In the genomic region with DNA sequence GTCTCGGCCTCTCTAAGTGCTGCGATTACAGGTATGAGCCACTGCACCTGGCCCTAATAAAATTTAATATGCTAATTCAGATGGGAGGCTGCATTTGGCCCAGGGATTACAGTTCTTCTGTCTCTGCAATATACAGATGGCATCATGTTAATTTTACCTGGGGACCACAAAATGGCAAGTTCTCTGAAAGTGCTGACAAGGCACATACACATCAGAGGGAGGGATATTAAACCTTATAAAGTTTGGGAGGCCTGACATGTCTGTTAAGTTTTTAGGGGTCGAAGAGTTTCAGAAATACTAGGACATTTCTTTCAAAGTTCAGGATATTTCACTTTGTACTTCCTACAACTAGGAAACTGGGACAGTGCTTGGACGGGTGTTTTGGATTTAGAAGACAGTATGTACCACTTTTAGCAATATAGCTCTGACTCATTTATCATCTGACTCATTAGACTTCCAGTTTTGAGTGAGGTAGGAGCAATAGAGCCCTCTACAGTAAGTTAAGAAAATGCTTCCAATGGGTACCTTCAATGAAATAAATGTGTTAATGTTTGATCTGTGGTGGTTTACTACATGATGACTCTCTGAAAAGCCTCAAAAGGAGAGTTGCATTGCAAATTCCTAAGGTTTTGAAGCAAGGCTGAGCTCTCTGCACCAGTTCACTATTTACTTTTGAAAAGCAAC, we compare ENCODE assay signal across 15 cellular contexts.
DNase-seq lines count a peak whose midpoint lies in the region; ATAC-seq and TF ChIP-seq lines count a peak whose summit lies in the region.
"Had no signal": no experiment of that assay in that cellular context is flagged by ENCODE, and none has a peak within 500 bp of the region (broad histone marks: within the 10 kb centered on the region; RNA-seq: fewer than 3 reads in every experiment).

No MANE protein-coding gene starts in this region.

- H2BK120ac ChIP-seq in H9 (ENCODE audit: low read depth, low read length, poor library complexity, severe bottlenecking), result no peak overlapping the region

- H3K36me3 Mint-ChIP-seq in H9 (ENCODE audit: insufficient read depth in 1 of 3, low read depth in 3 of 3), result no peaks in the 10 kb centered on the region; a peak in 1 of 7 replicates
- H3K36me3 Mint-ChIP-seq: activated naive CD4-positive, alpha-beta T cell treated with anti-CD3 and anti-CD28 coated beads, Interleukin-2, amount 10 ng/mL, durations not matched to agents 7 days and 5 days; memory B cell had no signal

- H3K18ac ChIP-seq in H9 (ENCODE audit: insufficient read length, low read depth, low read length), result no peak overlapping the region

- TF ChIP-seq CTCF in H9 (conservative IDR thresholded peaks at IDR 0.05), result 0 out of 3 replicates have a peak, but pooled peaks have one; percentile 8
- TF ChIP-seq CTCF in NB4 (IDR thresholded peaks at IDR 0.05; ENCODE audit: low read depth, low read length), result no peak
- peak in 31 of 56 donors; percentile 8 to 45 (median 28) for TF ChIP-seq CTCF in dorsolateral prefrontal cortex (IDR thresholded peaks at IDR 0.05 in 54 of 56, conservative IDR thresholded peaks at IDR 0.05 in 2 of 56; ENCODE audit: low read depth in 1 of 56, partially characterized antibody in 56 of 56)
- TF ChIP-seq CTCF in esophagus muscularis mucosa (IDR thresholded peaks at IDR 0.05), result no peak
- no peak for TF ChIP-seq CTCF in spleen (IDR thresholded peaks at IDR 0.05 in 8 of 11, conservative IDR thresholded peaks at IDR 0.05 in 3 of 11)

- no peak overlapping the region for H3K4me3 Mint-ChIP-seq in H9
- H3K4me3 Mint-ChIP-seq: activated naive CD4-positive, alpha-beta T cell treated with anti-CD3 and anti-CD28 coated beads, Interleukin-2, amount 10 ng/mL, durations not matched to agents 7 days and 5 days; memory B cell had no signal

- H3K4me3 ChIP-seq in NB4 (ENCODE audit: low read depth, low read length) (no peak overlapping the region), dorsolateral prefrontal cortex (no peak overlapping the region), esophagus muscularis mucosa (no peak overlapping the region), spleen (no peak overlapping the region)
- H3K4me3 ChIP-seq: coronary artery had no signal

- no peak overlapping the region for H3T11ph ChIP-seq in H9 (ENCODE audit: low read length)

- no peak overlapping the region for H3K23ac ChIP-seq in H9 (ENCODE audit: insufficient read length, low read depth, low read length)

- no peak overlapping the region for H2BK5ac ChIP-seq in H9 (ENCODE audit: insufficient read length, low read length)

- H3K79me2 ChIP-seq in H9 (ENCODE audit: insufficient read depth, low read length), result no peaks in the 10 kb centered on the region

- H4K20me1 ChIP-seq in H9 (ENCODE audit: control insufficient read depth, insufficient read depth, insufficient read length), result no peaks in the 10 kb centered on the region

- H3K56ac ChIP-seq in H9 (ENCODE audit: insufficient read length, low read depth, low read length), result no peak overlapping the region

- no peaks in the 10 kb centered on the region for H3K27me3 Mint-ChIP-seq in H9 (ENCODE audit: low read depth)
- H3K27me3 Mint-ChIP-seq: activated naive CD4-positive, alpha-beta T cell treated with anti-CD3 and anti-CD28 coated beads, Interleukin-2, amount 10 ng/mL, durations not matched to agents 7 days and 5 days; memory B cell had no signal

- no peak for TF ChIP-seq POLR2A in NB4 (IDR thresholded peaks at IDR 0.05; ENCODE audit: extremely low read depth, insufficient read length)
- TF ChIP-seq POLR2A in esophagus muscularis mucosa (IDR thresholded peaks at IDR 0.05; ENCODE audit: low read depth), result no peak
- TF ChIP-seq POLR2A in spleen (IDR thresholded peaks at IDR 0.05), result no peak

- no peaks in the 10 kb centered on the region for H3K27me3 ChIP-seq in H9 (ENCODE audit: insufficient read depth, low read length)
- no peaks in the 10 kb centered on the region for H3K27me3 ChIP-seq in dorsolateral prefrontal cortex
- H3K27me3 ChIP-seq in esophagus muscularis mucosa, result no peaks in the 10 kb centered on the region
- no peaks in the 10 kb centered on the region for H3K27me3 ChIP-seq in spleen (replicated peaks in 1 of 7)

- WGBS in H9 (ENCODE audit: extremely low coverage, insufficient read length, low lambda C conversion rate), result no CpG with 5 or more reads among the region's 4 CpGs
- WGBS in esophagus muscularis mucosa, result 59% methylated on average over 3 of the region's 4 CpGs
- 55 to 74% (median 66%) methylated on average over 4 of the region's 4 CpGs for WGBS in spleen, 5 donors

- no peak overlapping the region for H2AFZ ChIP-seq in H9 (ENCODE audit: low read length)

- H3K14ac ChIP-seq in H9 (ENCODE audit: insufficient read depth, low read length), result no peak overlapping the region

- no peaks in the 10 kb centered on the region for H3K36me3 ChIP-seq in esophagus muscularis mucosa
- no peaks in the 10 kb centered on the region for H3K36me3 ChIP-seq in spleen

- H3K79me1 ChIP-seq in H9 (ENCODE audit: insufficient read depth, low read depth, low read length, poor library complexity, severe bottlenecking), result no peaks in the 10 kb centered on the region

- no peak overlapping the region for H2BK20ac ChIP-seq in H9 (ENCODE audit: low read depth, low read length, poor library complexity, severe bottlenecking)

- no peak overlapping the region for H4K91ac ChIP-seq in H9 (ENCODE audit: insufficient read length, low read depth, low read length)

- H4K5ac ChIP-seq in H9 (ENCODE audit: insufficient read length, low read depth, low read length), result no peak overlapping the region

- H3K4ac ChIP-seq in H9 (ENCODE audit: low read depth, low read length), result no peak overlapping the region

- peaks cover 2% of the 10 kb centered on the region in 2 experiments; a peak in 2 of 4 replicates for H3K4me1 Mint-ChIP-seq in H9
- H3K4me1 Mint-ChIP-seq: activated naive CD4-positive, alpha-beta T cell treated with anti-CD3 and anti-CD28 coated beads, Interleukin-2, amount 10 ng/mL, durations not matched to agents 7 days and 5 days; memory B cell had no signal

- no peak overlapping the region for H2BK15ac ChIP-seq in H9 (ENCODE audit: low read depth, low read length)

- H2BK12ac ChIP-seq in H9 (ENCODE audit: insufficient read length, low read depth, low read length), result no peak overlapping the region

- DNase-seq in H9 (no peak), NB4 (ENCODE audit: low read depth) (peak; percentile 35), dorsolateral prefrontal cortex (peak in 1 of 10 donors; percentile 16), non-pigmented ciliary epithelial cell (ENCODE audit: low read depth) (peak; percentile 15), esophagus muscularis mucosa (ENCODE audit: extremely low spot score) (no peak), spleen (no peak)
- DNase-seq: activated naive CD4-positive, alpha-beta T cell treated with anti-CD3 and anti-CD28 coated beads, Interleukin-2, amount 10 ng/mL, durations not matched to agents 7 days and 5 days; glutamatergic neuron; NCI-H2081; posterior cingulate gyrus; stimulated activated CD4-positive, alpha-beta T cell treated with anti-CD3 and anti-CD28 coated beads, Interleukin-4, amount 100 ng/mL, for 4 hours; T-helper 9 cell had no signal

- no peak overlapping the region for H2AK5ac ChIP-seq in H9 (ENCODE audit: insufficient read length, low read length)

- no peak overlapping the region for H3K27ac Mint-ChIP-seq in H9
- H3K27ac Mint-ChIP-seq: activated naive CD4-positive, alpha-beta T cell treated with anti-CD3 and anti-CD28 coated beads, Interleukin-2, amount 10 ng/mL, durations not matched to agents 7 days and 5 days; memory B cell had no signal

- H3K23me2 ChIP-seq in H9 (ENCODE audit: insufficient read length, low read depth, low read length, poor library complexity, severe bottlenecking), result no peaks in the 10 kb centered on the region

- H4K8ac ChIP-seq in H9 (replicated peaks; ENCODE audit: insufficient read length, low read depth, low read length), result no peak overlapping the region

- H3K9ac ChIP-seq in H9 (ENCODE audit: extremely low read depth, insufficient read length, low read length), result no peak overlapping the region

- H3K9me3 Mint-ChIP-seq in H9, result no peaks in the 10 kb centered on the region; a peak in 2 of 5 replicates
- H3K9me3 Mint-ChIP-seq: memory B cell had no signal

- H3K9me3 ChIP-seq in H9 (ENCODE audit: control insufficient read depth, low read depth, low read length) (no peaks in the 10 kb centered on the region), esophagus muscularis mucosa (no peaks in the 10 kb centered on the region), spleen (no peaks in the 10 kb centered on the region)

- H3K4me1 ChIP-seq in H9 (ENCODE audit: insufficient read depth, low read length), result no peaks in the 10 kb centered on the region
- H3K4me1 ChIP-seq in esophagus muscularis mucosa, result no peaks in the 10 kb centered on the region
- no peaks in the 10 kb centered on the region for H3K4me1 ChIP-seq in spleen

- no peak for ATAC-seq in HG03045 (IDR thresholded peaks at IDR 0.05; ENCODE audit: unreplicated experiment)

- no peak overlapping the region for H3K27ac ChIP-seq in H9 (ENCODE audit: insufficient read length, low read depth, low read length)
- H3K27ac ChIP-seq in dorsolateral prefrontal cortex, result peak overlapping the region in 4 of 59 donors; percentile 6 to 44 (median 26)
- H3K27ac ChIP-seq in esophagus muscularis mucosa (replicated peaks in 1 of 4), result no peak overlapping the region
- H3K27ac ChIP-seq in spleen, result no peak overlapping the region
- H3K27ac ChIP-seq: coronary artery had no signal

- intact Hi-C loops in dorsolateral prefrontal cortex (cut with DNase I) (no loop called here), esophagus muscularis mucosa (cut with DNase I) (no loop called here), spleen (cut with DNase I; ENCODE audit: low total_unique reads) (no loop called here)

- no peak for TF ChIP-seq EP300 in esophagus muscularis mucosa (IDR thresholded peaks at IDR 0.05)

- H3K4me2 ChIP-seq in H9 (ENCODE audit: insufficient read depth, insufficient read length, low read length), result no peak overlapping the region

Comparison
In these comparisons a context has a peak if more than half of its experiments do, and no peak if none do; other contexts are left out.
1. DNase-seq: peak in NB4 (single experiment) and non-pigmented ciliary epithelial cell (single experiment); none in H9 (single experiment), esophagus muscularis mucosa (single experiment) and spleen (single experiment).
2. CTCF ChIP-seq: peak in H9 (single experiment) and dorsolateral prefrontal cortex (31 of 56); none in NB4 (single experiment), esophagus muscularis mucosa (0 of 3) and spleen (0 of 11).